In genomic region chr1:39230261-39231190, GRCh38 we compare ENCODE assay signal across 8 cellular contexts. TPM values are rescaled to one million over a fixed set of nuclear protein-coding genes. Genes with fewer than 3 reads are reported as not detected.
DNase-seq lines count a peak whose midpoint lies in the region; ATAC-seq, FAIRE-seq and TF ChIP-seq lines count a peak whose summit lies in the region.

No MANE protein-coding gene starts in this region.

- no peaks in the 10 kb centered on the region for H3K27me3 ChIP-seq in astrocyte (ENCODE audit: insufficient read depth, low read length)
- H3K27me3 ChIP-seq in lower lobe of right lung (ENCODE audit: low read depth): no peaks in the 10 kb centered on the region
- H3K27me3 ChIP-seq in transverse colon: no peaks in the 10 kb centered on the region

- DNase-seq in AG20443 (ENCODE audit: low spot score) (peak; percentile 57), NB4 (ENCODE audit: low read depth) (peak; percentile 53), astrocyte (ENCODE audit: low read depth) (peak; percentile 18), lower lobe of right lung (no peak), transverse colon (peak; percentile 19), A172 (ENCODE audit: low spot score) (no peak)

- intact Hi-C loops in lower lobe of right lung (cut with DNase I) (no loop called here), transverse colon (cut with DNase I; ENCODE audit: low total_unique reads) (no loop called here)

- H3K27ac ChIP-seq in astrocyte (ENCODE audit: low read depth, low read length) (no peak overlapping the region), lower lobe of right lung (peak overlapping the region; percentile 49), transverse colon (peak overlapping the region; percentile 5 to 56 (median 38))

- peak; percentile 86 for ATAC-seq in GM21423 (IDR thresholded peaks at IDR 0.05; ENCODE audit: unreplicated experiment)
- peak; percentile 69 to 82 for ATAC-seq in lower lobe of right lung
- ATAC-seq in GM18505 (IDR thresholded peaks at IDR 0.05; ENCODE audit: unreplicated experiment): no peak

- peaks cover 82% of the 10 kb centered on the region for H3K79me2 ChIP-seq in astrocyte (ENCODE audit: insufficient read depth, low read length)

- H3K27me3 Mint-ChIP-seq in astrocyte (ENCODE audit: low read depth, unreplicated experiment): no peaks in the 10 kb centered on the region

- TF ChIP-seq CTCF in NB4 (IDR thresholded peaks at IDR 0.05; ENCODE audit: low read depth, low read length) (no peak), astrocyte (IDR thresholded peaks at IDR 0.05; ENCODE audit: insufficient read depth, low read depth, low read length) (no peak), lower lobe of right lung (IDR thresholded peaks at IDR 0.05) (no peak), transverse colon (IDR thresholded peaks at IDR 0.05) (no peak)

- H3K4me2 ChIP-seq in astrocyte (ENCODE audit: low read length): peak overlapping the region; percentile 28

- no peak for FAIRE-seq in astrocyte (lab: Jason Lieb, UNC)

- in situ Hi-C loops in transverse colon (cut with MboI; ENCODE audit: low pct_ligation_motif_present in 1 of 4, low pct_unique_long_range_greater_than_20kb in 1 of 4, low sequenced_read_pairs in 3 of 4): no loop called here

- H3K9me3 ChIP-seq in astrocyte (ENCODE audit: insufficient read depth, low read depth, low read length) (no peaks in the 10 kb centered on the region), lower lobe of right lung (no peaks in the 10 kb centered on the region), transverse colon (no peaks in the 10 kb centered on the region)

- H3K4me3 Mint-ChIP-seq in astrocyte (ENCODE audit: unreplicated experiment): peak overlapping the region; percentile 0

- TF ChIP-seq EP300 in transverse colon (IDR thresholded peaks at IDR 0.05; ENCODE audit: low read depth): no peak

- H4K20me1 ChIP-seq in astrocyte (ENCODE audit: insufficient read depth, low read length): peaks cover 72% of the 10 kb centered on the region

- peak overlapping the region; percentile 81 for H3K27ac Mint-ChIP-seq in astrocyte (ENCODE audit: unreplicated experiment)

- no peak overlapping the region for H3K4me3 ChIP-seq in NB4 (ENCODE audit: low read depth, low read length)
- no peak overlapping the region for H3K4me3 ChIP-seq in astrocyte (ENCODE audit: insufficient read depth, low read depth, low read length)
- no peak overlapping the region for H3K4me3 ChIP-seq in lower lobe of right lung
- H3K4me3 ChIP-seq in transverse colon: no peak overlapping the region

- no peak overlapping the region for H3K9ac ChIP-seq in astrocyte (ENCODE audit: low read length)

- TF ChIP-seq POLR2A in NB4 (IDR thresholded peaks at IDR 0.05; ENCODE audit: extremely low read depth, insufficient read length) (no peak), transverse colon (IDR thresholded peaks at IDR 0.05) (no peak), GM18505 (IDR thresholded peaks at IDR 0.05; ENCODE audit: borderline replicate concordance, extremely low read depth, insufficient read depth, insufficient read length) (no peak)

- H3K36me3 ChIP-seq in astrocyte (ENCODE audit: insufficient read depth, low read length) (peaks cover 5% of the 10 kb centered on the region), lower lobe of right lung (peaks cover 26% of the 10 kb centered on the region), transverse colon (no peaks in the 10 kb centered on the region)

- peaks cover 9% of the 10 kb centered on the region for H3K4me1 ChIP-seq in astrocyte (ENCODE audit: insufficient read depth, low read length)
- H3K4me1 ChIP-seq in lower lobe of right lung: peaks cover 37% of the 10 kb centered on the region
- peaks cover 8 to 37% (median 14%) of the 10 kb centered on the region in 4 donors for H3K4me1 ChIP-seq in transverse colon

- no peak overlapping the region for H2AFZ ChIP-seq in astrocyte (ENCODE audit: low read depth, low read length)

- H3K36me3 Mint-ChIP-seq in astrocyte (ENCODE audit: low read depth, unreplicated experiment): peaks cover 12% of the 10 kb centered on the region

- no peaks in the 10 kb centered on the region for H3K9me3 Mint-ChIP-seq in astrocyte (ENCODE audit: unreplicated experiment)

- H3K4me1 Mint-ChIP-seq in astrocyte (ENCODE audit: low read depth, unreplicated experiment): peaks cover 34% of the 10 kb centered on the region

- WGBS in transverse colon (ENCODE audit: low coverage in 1 of 2), 2 donors: 65 to 92% methylated on average over 4 to 9 of the region's 9 CpGs

RNA-seq across cellular contexts. Expression of gene MACF1, which starts 26.0 kb away (rescaled TPM):
- total RNA-seq in astrocyte (592 and 694 TPM in 2 replicates), lower lobe of right lung (506 TPM), transverse colon (100 to 1,000 TPM; 190 to 300 (median 254) TPM)
- total RNA-seq in A172 (2014; rRNA removed; shearing (Covaris generic)): 196 and 256 TPM in 2 replicates

Comparison
In these comparisons a context has a peak if more than half of its experiments do, and no peak if none do; other contexts are left out.
1. DNase-seq: peak in AG20443 (single experiment), NB4 (single experiment), astrocyte (single experiment) and transverse colon (single experiment); none in lower lobe of right lung (single experiment) and A172 (single experiment).